ENCODE assay signal across 17 cellular contexts in the genomic region with DNA sequence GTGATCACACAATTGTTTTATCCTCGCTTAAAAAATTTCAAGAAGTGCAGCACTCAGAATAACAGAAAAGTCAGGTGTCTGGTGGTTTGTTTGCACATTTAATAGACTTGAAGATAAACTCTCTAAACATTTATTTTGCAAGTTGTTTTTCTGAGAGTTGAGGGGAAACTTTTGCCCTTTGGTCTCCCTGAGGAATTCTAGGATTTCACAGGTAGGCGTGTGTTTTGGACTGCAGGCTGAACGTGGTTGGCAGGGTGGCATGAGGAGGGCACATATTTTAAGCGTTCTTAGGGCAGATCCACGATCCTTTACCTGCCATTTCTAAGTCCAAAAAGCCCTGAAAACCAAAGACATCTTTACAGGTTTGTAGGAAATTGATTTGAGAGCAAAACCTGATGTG.
DNase-seq lines count a peak whose midpoint lies in the region; ATAC-seq and TF ChIP-seq lines count a peak whose summit lies in the region.
"Had no signal": no experiment of that assay in that cellular context is flagged by ENCODE, and none has a peak within 500 bp of the region (broad histone marks: within the 10 kb centered on the region; RNA-seq: fewer than 3 reads in every experiment).

No MANE protein-coding gene starts in this region.

- TF ChIP-seq EP300 in stomach (IDR thresholded peaks at IDR 0.05), result no peak

- no peak for DNase-seq in mammary epithelial cell
- peak in 1 of 3 donors; percentile 62 for DNase-seq in right lobe of liver
- DNase-seq in stomach, result peak; percentile 52
- DNase-seq in ACHN, result no peak
- DNase-seq in OCI-M2 (lab: John Stamatoyannopoulos, UW; ENCODE audit: unreplicated experiment), result no peak
- DNase-seq in spleen, result no peak
- DNase-seq in SKM-1 treated with dmso at 0.1 percent for 144 hours (lab: John Stamatoyannopoulos, UW; ENCODE audit: unreplicated experiment), result no peak
- DNase-seq: DMS79, MM.1S, NCI-H1105 treated with DMSO at 0.1 percent for 48 hours, NCI-H187 treated with DMSO at 0.1 percent for 48 hours, NCI-H446, PC-9 had no signal

- H3K27ac ChIP-seq in C4-2B (peak overlapping the region; percentile 99; the same call in 1 of the 2 replicates), mammary epithelial cell (ENCODE audit: insufficient read depth, low read depth, low read length) (peak overlapping the region; percentile 86), right lobe of liver (peak overlapping the region; percentile 36 to 81 (median 66)), stomach (peak overlapping the region; percentile 57 to 93 (median 69)), spleen (no peak overlapping the region)
- H3K27ac ChIP-seq: GM23248, KMS-11, PC-9 had no signal

- H3K9ac ChIP-seq in mammary epithelial cell (ENCODE audit: insufficient read depth, low read length), result no peak overlapping the region
- H3K9ac ChIP-seq: GM23248, KMS-11 had no signal

- peaks cover 96% of the 10 kb centered on the region for H3K79me2 ChIP-seq in mammary epithelial cell (ENCODE audit: insufficient read depth, low read length)

- H3K4me3 ChIP-seq in mammary epithelial cell (replicated peaks in 1 of 3; ENCODE audit: insufficient read depth in 1 of 3, low read depth in 2 of 3, low read length in 3 of 3) (no peak overlapping the region), right lobe of liver (peak overlapping the region in 2 of 3 donors; percentile 6 to 17), stomach (no peak overlapping the region), spleen (no peak overlapping the region)
- H3K4me3 ChIP-seq: GM12878, GM23248, PC-9 had no signal

- intact Hi-C loops in mammary epithelial cell (cut with micrococcal nuclease), result loop anchor here (1.0 to 2.0 kb wide), 2 partner anchors 96 to 189 kb away; no protein-coding TSS in a partner anchor
- intact Hi-C loops in right lobe of liver (cut with DNase I), result no loop called here
- intact Hi-C loops in stomach (cut with DNase I; ENCODE audit: low total_unique reads), result no loop called here
- intact Hi-C loops in spleen (cut with DNase I; ENCODE audit: low total_unique reads), result no loop called here

- no peak for TF ChIP-seq POLR2A in right lobe of liver (IDR thresholded peaks at IDR 0.05)
- TF ChIP-seq POLR2A in stomach (IDR thresholded peaks at IDR 0.05), result no peak
- no peak for TF ChIP-seq POLR2A in spleen (IDR thresholded peaks at IDR 0.05)

- dilution Hi-C loops in mammary epithelial cell (cut with HindIII; ENCODE audit: low sequenced_read_pairs), result no loop called here

- H3K9me3 ChIP-seq in mammary epithelial cell (replicated peaks; ENCODE audit: insufficient read depth, low read length), result no peaks in the 10 kb centered on the region
- H3K9me3 ChIP-seq in right lobe of liver, result no peaks in the 10 kb centered on the region
- H3K9me3 ChIP-seq in stomach, result no peaks in the 10 kb centered on the region
- H3K9me3 ChIP-seq in spleen, result no peaks in the 10 kb centered on the region

- H3K4me2 ChIP-seq in mammary epithelial cell (ENCODE audit: insufficient read depth, low read depth, low read length), result no peak overlapping the region
- H3K4me2 ChIP-seq: KMS-11, PC-9 had no signal

- ATAC-seq in right lobe of liver, result peak; percentile 45 to 74 (median 72)

- no peak overlapping the region for H2AFZ ChIP-seq in mammary epithelial cell (ENCODE audit: low read depth, low read length)
- H2AFZ ChIP-seq: GM23248, PC-9 had no signal

- CTCF ChIA-PET in mammary epithelial cell (lab: Charles Lee; ENCODE audit: low non-redundant PET), result interaction anchor here (0.6 to 0.8 kb wide), 2 partner anchors 111 to 191 kb away, joined by 4 to 5 read pairs; no protein-coding TSS in a partner anchor

- WGBS in mammary epithelial cell (ENCODE audit: low coverage, missing lambda C conversion rate), result 43% methylated on average over 5 of the region's 5 CpGs
- 18% methylated on average over 5 of the region's 5 CpGs for WGBS in right lobe of liver (ENCODE audit: insufficient coverage, low coverage, low lambda C conversion rate, missing lambda C conversion rate)
- WGBS in stomach, 5 donors, result 24 to 61% (median 39%) methylated on average over 5 of the region's 5 CpGs
- WGBS in spleen, 5 donors, result 82 to 92% (median 90%) methylated on average over 5 of the region's 5 CpGs

- H3K36me3 ChIP-seq in mammary epithelial cell (ENCODE audit: insufficient read depth, low read length), result peaks cover 3% of the 10 kb centered on the region
- H3K36me3 ChIP-seq in right lobe of liver, result no peaks in the 10 kb centered on the region
- H3K36me3 ChIP-seq in stomach, result no peaks in the 10 kb centered on the region
- no peaks in the 10 kb centered on the region for H3K36me3 ChIP-seq in spleen

- in situ Hi-C loops in mammary epithelial cell (cut with MboI; ENCODE audit: low sequenced_read_pairs in 2 of 2) (no loop called here), ACHN (cut with HindIII; ENCODE audit: low pct_ligation_motif_present, low pct_unique_long_range_greater_than_20kb, low sequenced_read_pairs) (no loop called here)

- H3K4me1 ChIP-seq in mammary epithelial cell (ENCODE audit: insufficient read depth, low read length) (peaks cover 52% of the 10 kb centered on the region), right lobe of liver (peaks cover 0 to 61% (median 24%) of the 10 kb centered on the region in 4 donors), stomach (peaks cover 43 to 91% (median 71%) of the 10 kb centered on the region in 4 donors), spleen (no peaks in the 10 kb centered on the region)

- H3K27me3 ChIP-seq in mammary epithelial cell (ENCODE audit: insufficient read depth, low read length) (no peaks in the 10 kb centered on the region), right lobe of liver (no peaks in the 10 kb centered on the region), stomach (no peaks in the 10 kb centered on the region), spleen (replicated peaks in 1 of 7) (no peaks in the 10 kb centered on the region)

- H4K20me1 ChIP-seq in mammary epithelial cell (ENCODE audit: insufficient read depth, low read length), result no peaks in the 10 kb centered on the region

- TF ChIP-seq CTCF in C4-2B (conservative IDR thresholded peaks at IDR 0.05) (no peak), mammary epithelial cell (conservative IDR thresholded peaks at IDR 0.05 in 1 of 2, IDR thresholded peaks at IDR 0.05 in 1 of 2; ENCODE audit: extremely low read depth in 1 of 2, insufficient read depth in 1 of 2, low read depth in 1 of 2, low read length in 2 of 2) (no peak), right lobe of liver (IDR thresholded peaks at IDR 0.05) (no peak), stomach (IDR thresholded peaks at IDR 0.05) (no peak), spleen (IDR thresholded peaks at IDR 0.05 in 8 of 11, conservative IDR thresholded peaks at IDR 0.05 in 3 of 11) (no peak)

- BruUV-seq in mammary epithelial cell (replicated peaks; lab: Mats Ljungman, UMichigan), result no TSS peak

Comparison
In these comparisons a context has a peak if more than half of its experiments do, and no peak if none do; other contexts are left out.
1. H3K27ac ChIP-seq: peak in C4-2B (single experiment), mammary epithelial cell (single experiment), right lobe of liver (3 of 3) and stomach (5 of 5); none in spleen (0 of 8).
2. H3K4me3 ChIP-seq: peak in right lobe of liver (2 of 3); none in mammary epithelial cell (0 of 3), stomach (0 of 4) and spleen (0 of 8).